In genomic region chr5:168948746-168949145, GRCh38 we compare ENCODE assay signal across 1 cellular context.
TF ChIP-seq lines count a peak whose summit lies in the region.

No MANE protein-coding gene starts in this region.

TF ChIP-seq in SK-N-SH treated with all-trans-retinoic acid at 6 μM for 48 hours, 23 proteins besides CTCF, POLR2A, EP300 and RAD21 (continued from another document):
- no peak for TF ChIP-seq TSHZ2 (CRISPR knock-in tag; IDR thresholded peaks at IDR 0.05)
- TF ChIP-seq, protein P1, sequence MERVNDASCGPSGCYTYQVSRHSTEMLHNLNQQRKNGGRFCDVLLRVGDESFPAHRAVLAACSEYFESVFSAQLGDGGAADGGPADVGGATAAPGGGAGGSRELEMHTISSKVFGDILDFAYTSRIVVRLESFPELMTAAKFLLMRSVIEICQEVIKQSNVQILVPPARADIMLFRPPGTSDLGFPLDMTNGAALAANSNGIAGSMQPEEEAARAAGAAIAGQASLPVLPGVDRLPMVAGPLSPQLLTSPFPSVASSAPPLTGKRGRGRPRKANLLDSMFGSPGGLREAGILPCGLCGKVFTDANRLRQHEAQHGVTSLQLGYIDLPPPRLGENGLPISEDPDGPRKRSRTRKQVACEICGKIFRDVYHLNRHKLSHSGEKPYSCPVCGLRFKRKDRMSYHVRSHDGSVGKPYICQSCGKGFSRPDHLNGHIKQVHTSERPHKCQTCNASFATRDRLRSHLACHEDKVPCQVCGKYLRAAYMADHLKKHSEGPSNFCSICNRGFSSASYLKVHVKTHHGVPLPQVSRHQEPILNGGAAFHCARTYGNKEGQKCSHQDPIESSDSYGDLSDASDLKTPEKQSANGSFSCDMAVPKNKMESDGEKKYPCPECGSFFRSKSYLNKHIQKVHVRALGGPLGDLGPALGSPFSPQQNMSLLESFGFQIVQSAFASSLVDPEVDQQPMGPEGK (CRISPR knock-in tag; IDR thresholded peaks at IDR 0.05; ENCODE audit: borderline replicate concordance), result no peak
- TF ChIP-seq SNAI2 (CRISPR knock-in tag; IDR thresholded peaks at IDR 0.05), result no peak
- TF ChIP-seq ZFP30 (CRISPR knock-in tag; IDR thresholded peaks at IDR 0.05), result no peak
- no peak for TF ChIP-seq RARB (CRISPR knock-in tag; IDR thresholded peaks at IDR 0.05)
- TF ChIP-seq TOX (CRISPR knock-in tag; IDR thresholded peaks at IDR 0.05; ENCODE audit: borderline replicate concordance), result no peak
- no peak for TF ChIP-seq ZNF8 (CRISPR knock-in tag; IDR thresholded peaks at IDR 0.05)
- no peak for TF ChIP-seq PPARA (CRISPR knock-in tag; IDR thresholded peaks at IDR 0.05; ENCODE audit: borderline replicate concordance)
- TF ChIP-seq ZC3H10 (CRISPR knock-in tag; IDR thresholded peaks at IDR 0.05), result no peak
- TF ChIP-seq BACH2 (CRISPR knock-in tag; IDR thresholded peaks at IDR 0.05; ENCODE audit: borderline replicate concordance), result no peak
- no peak for TF ChIP-seq ESRRG (CRISPR knock-in tag; IDR thresholded peaks at IDR 0.05)
- TF ChIP-seq, protein P2, sequence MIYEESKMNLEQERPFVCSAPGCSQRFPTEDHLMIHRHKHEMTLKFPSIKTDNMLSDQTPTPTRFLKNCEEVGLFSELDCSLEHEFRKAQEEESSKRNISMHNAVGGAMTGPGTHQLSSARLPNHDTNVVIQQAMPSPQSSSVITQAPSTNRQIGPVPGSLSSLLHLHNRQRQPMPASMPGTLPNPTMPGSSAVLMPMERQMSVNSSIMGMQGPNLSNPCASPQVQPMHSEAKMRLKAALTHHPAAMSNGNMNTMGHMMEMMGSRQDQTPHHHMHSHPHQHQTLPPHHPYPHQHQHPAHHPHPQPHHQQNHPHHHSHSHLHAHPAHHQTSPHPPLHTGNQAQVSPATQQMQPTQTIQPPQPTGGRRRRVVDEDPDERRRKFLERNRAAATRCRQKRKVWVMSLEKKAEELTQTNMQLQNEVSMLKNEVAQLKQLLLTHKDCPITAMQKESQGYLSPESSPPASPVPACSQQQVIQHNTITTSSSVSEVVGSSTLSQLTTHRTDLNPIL (CRISPR knock-in tag; IDR thresholded peaks at IDR 0.05; ENCODE audit: low read depth), result no peak
- TF ChIP-seq ZNF70 (CRISPR knock-in tag; IDR thresholded peaks at IDR 0.05), result no peak
- TF ChIP-seq, protein P3, sequence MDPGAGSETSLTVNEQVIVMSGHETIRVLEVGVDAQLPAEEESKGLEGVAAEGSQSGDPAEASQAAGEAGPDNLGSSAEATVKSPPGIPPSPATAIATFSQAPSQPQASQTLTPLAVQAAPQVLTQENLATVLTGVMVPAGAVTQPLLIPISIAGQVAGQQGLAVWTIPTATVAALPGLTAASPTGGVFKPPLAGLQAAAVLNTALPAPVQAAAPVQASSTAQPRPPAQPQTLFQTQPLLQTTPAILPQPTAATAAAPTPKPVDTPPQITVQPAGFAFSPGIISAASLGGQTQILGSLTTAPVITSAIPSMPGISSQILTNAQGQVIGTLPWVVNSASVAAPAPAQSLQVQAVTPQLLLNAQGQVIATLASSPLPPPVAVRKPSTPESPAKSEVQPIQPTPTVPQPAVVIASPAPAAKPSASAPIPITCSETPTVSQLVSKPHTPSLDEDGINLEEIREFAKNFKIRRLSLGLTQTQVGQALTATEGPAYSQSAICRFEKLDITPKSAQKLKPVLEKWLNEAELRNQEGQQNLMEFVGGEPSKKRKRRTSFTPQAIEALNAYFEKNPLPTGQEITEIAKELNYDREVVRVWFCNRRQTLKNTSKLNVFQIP (CRISPR knock-in tag; IDR thresholded peaks at IDR 0.05; ENCODE audit: borderline replicate concordance, low read depth), result no peak
- TF ChIP-seq TCF4 (CRISPR knock-in tag; IDR thresholded peaks at IDR 0.05; ENCODE audit: borderline replicate concordance), result no peak
TF ChIP-seq in SK-N-SH treated with all-trans-retinoic acid at 6 μM for 48 hours: peak in this region for 0.
